In the genomic region with DNA sequence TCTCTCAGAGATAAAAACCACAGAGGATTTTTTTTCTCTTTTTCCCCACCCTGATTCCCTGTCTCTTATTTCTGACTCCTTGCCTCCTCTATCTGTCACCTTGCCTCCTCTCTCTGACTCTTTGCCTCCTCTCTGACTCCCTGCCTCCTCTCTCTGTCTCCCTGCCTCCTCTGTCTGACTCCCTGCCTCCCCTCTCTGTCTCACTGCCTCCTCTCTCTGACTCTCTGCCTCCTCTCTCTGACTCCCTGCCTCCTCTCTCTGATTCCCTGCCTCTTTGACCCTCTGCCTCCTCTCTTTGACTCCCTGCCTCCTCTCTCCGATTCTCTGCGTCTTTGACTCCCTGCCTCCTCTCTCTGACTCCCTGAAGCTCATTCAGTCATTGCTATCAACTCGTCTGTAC, we compare ENCODE assay signal across 14 cellular contexts. TPM values are rescaled to one million over a fixed set of nuclear protein-coding genes. Genes with fewer than 3 reads are reported as not detected.
"Had no signal": no experiment of that assay in that cellular context is flagged by ENCODE, and none has a peak within 500 bp of the region (broad histone marks: within the 10 kb centered on the region; RNA-seq: fewer than 3 reads in every experiment).

No MANE protein-coding gene starts in this region.

- H3K36me3 ChIP-seq: heart left ventricle, pancreas, spleen, upper lobe of right lung, WERI-Rb-1 had no signal

- H3K9me3 ChIP-seq: heart left ventricle, pancreas, spleen, upper lobe of right lung had no signal

- ATAC-seq: heart left ventricle, left lobe of liver, pancreas, upper lobe of right lung had no signal

- H3K27ac ChIP-seq: pancreas, spleen, upper lobe of right lung, WERI-Rb-1 had no signal

- H3K4me3 ChIP-seq: pancreas, spleen, upper lobe of right lung had no signal

- DNase-seq: activated CD4-positive, alpha-beta T cell treated with anti-CD3 and anti-CD28 coated beads for 1 hour; activated CD4-positive, alpha-beta T cell treated with anti-CD3 and anti-CD28 coated beads, Interleukin-2, amount 50 U/mL, for 4 hours; activated gamma-delta T cell treated with Interleukin-2 at 50 U/mL for 16 hours; heart left ventricle; kidney; pancreas; spleen; stimulated activated naive B cell treated with anti-CD40 and anti-IgM and Interleukin-4, amounts not matched to agents 10 μg/mL and 1 μg/mL and 100 μg/mL, for 72 hours; SW 1271; T-helper 2 cell; upper lobe of right lung; WERI-Rb-1 had no signal

- H3K27me3 ChIP-seq: pancreas had no signal

RNA-seq across cellular contexts. Expression of a gene that starts 3.1 kb away (rescaled TPM):
- total RNA-seq: left lobe of liver, lung microvascular endothelial cell had no signal
